Comparison of ENCODE assay signal across 7 cellular contexts in the genomic region with DNA sequence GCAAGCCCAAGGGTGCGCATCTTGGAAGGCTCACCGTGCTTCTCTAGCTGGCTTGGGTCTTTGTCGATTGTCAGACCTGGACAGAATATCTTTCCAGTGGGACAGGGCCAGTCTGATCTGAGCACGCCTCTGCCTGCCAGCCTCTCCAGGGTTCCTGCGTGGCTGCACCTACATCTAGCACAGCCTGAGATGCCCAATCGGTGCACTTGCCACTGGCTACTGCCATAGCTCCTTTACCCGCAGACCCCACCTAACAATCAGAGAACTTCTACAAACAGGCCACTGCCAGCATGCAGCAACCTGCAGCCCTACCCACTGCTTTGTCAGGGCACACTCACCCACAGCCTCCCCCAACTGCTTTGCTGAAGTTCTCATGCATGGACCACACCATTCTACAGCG. TPM values are rescaled to one million over a fixed set of nuclear protein-coding genes. Genes with fewer than 3 reads are reported as not detected.
"Had no signal": no experiment of that assay in that cellular context is flagged by ENCODE, and none has a peak within 500 bp of the region (broad histone marks: within the 10 kb centered on the region; RNA-seq: fewer than 3 reads in every experiment).

No MANE protein-coding gene starts in this region.

- H3K27ac Mint-ChIP-seq: IgD-negative memory B cell had no signal

- H3K4me3 ChIP-seq: K562 had no signal

- FAIRE-seq: HepG2, K562 had no signal

- H3K4me1 Mint-ChIP-seq: IgD-negative memory B cell had no signal

- H3K36me3 Mint-ChIP-seq: IgD-negative memory B cell had no signal

- H3K4me3 Mint-ChIP-seq: IgD-negative memory B cell had no signal

- DNase-seq: IMR-90, KBM-7 had no signal

- ATAC-seq: HepG2, K562 had no signal

- H3K27ac ChIP-seq: HL-60 had no signal

RNA-seq across cellular contexts. Expression of a gene that starts 56.7 kb away (rescaled TPM):
- total RNA-seq: HepG2, HT1080, IMR-90, K562 had no signal
